Comparison of ENCODE assay signal across 35 cellular contexts in genomic region chr19:35439921-35440320, GRCh38. TPM values are rescaled to one million over a fixed set of nuclear protein-coding genes. Genes with fewer than 3 reads are reported as not detected.
"Had no signal": no experiment of that assay in that cellular context is flagged by ENCODE, and none has a peak within 500 bp of the region (broad histone marks: within the 10 kb centered on the region; RNA-seq: fewer than 3 reads in every experiment).

No MANE protein-coding gene starts in this region.

- H3K9me3 ChIP-seq: ascending aorta, breast epithelium, colonic mucosa, esophagus squamous epithelium, gastroesophageal sphincter, heart right ventricle had no signal

- H3K4me3 ChIP-seq: ascending aorta, breast epithelium, cardiac muscle cell, colonic mucosa, esophagus squamous epithelium, gastroesophageal sphincter, heart right ventricle had no signal

- H3K36me3 ChIP-seq: ascending aorta, breast epithelium, cardiac muscle cell, colonic mucosa, esophagus squamous epithelium, gastroesophageal sphincter, heart right ventricle had no signal

- H3K4me3 Mint-ChIP-seq: activated CD4-positive, alpha-beta memory T cell treated with anti-CD3 and anti-CD28 coated beads, Interleukin-2, amount 10 ng/mL, durations not matched to agents 7 days and 5 days; activated CD4-positive, alpha-beta T cell treated with anti-CD3 and anti-CD28 coated beads, Interleukin-2, amount 10 ng/mL, durations not matched to agents 7 days and 5 days; activated naive CD4-positive, alpha-beta T cell treated with anti-CD3 and anti-CD28 coated beads for 36 hours; activated naive CD4-positive, alpha-beta T cell treated with anti-CD3 and anti-CD28 coated beads, Interleukin-2, amount 50 U/mL, for 24 hours; activated naive CD8-positive, alpha-beta T cell treated with anti-CD3 and anti-CD28 coated beads for 36 hours; activated T-cell treated with anti-CD3 and anti-CD28 coated beads, Interleukin-2, amount 50 U/mL, for 24 hours; activated T-helper 17 cell treated with anti-CD3 and anti-CD28 coated beads, Interleukin-2, amount 50 U/mL, for 72 hours; brain; T-helper 17 cell; T-helper 2 cell treated with Interferon-gamma antibody and Interleukin-4, amounts not matched to agents 5 μg/mL and 100 μg/mL, for 36 hours had no signal

- DNase-seq: activated CD4-positive, alpha-beta memory T cell treated with anti-CD3 and anti-CD28 coated beads, Interleukin-2, amount 10 ng/mL, durations not matched to agents 7 days and 5 days; activated CD4-positive, alpha-beta T cell treated with anti-CD3 and anti-CD28 coated beads for 1 hour; activated CD4-positive, alpha-beta T cell treated with anti-CD3 and anti-CD28 coated beads for 4 hours; activated CD4-positive, alpha-beta T cell treated with anti-CD3 and anti-CD28 coated beads, Interleukin-2, amount 10 ng/mL, durations not matched to agents 7 days and 5 days; activated CD4-positive, alpha-beta T cell treated with anti-CD3 and anti-CD28 coated beads, Interleukin-2, amount 50 U/mL, for 4 hours; activated CD8-positive, alpha-beta memory T cell treated with anti-CD3 and anti-CD28 coated beads, Interleukin-2, amount 50 U/mL, for 48 hours; activated effector memory CD4-positive, alpha-beta T cell treated with Interleukin-2 at 50 U/mL for 16 hours; activated naive CD4-positive, alpha-beta T cell treated with anti-CD3 and anti-CD28 coated beads for 36 hours; activated naive CD8-positive, alpha-beta T cell treated with anti-CD3 and anti-CD28 coated beads for 36 hours; activated T-cell treated with anti-CD3 and anti-CD28 coated beads for 4 hours; activated T-cell treated with anti-CD3 and anti-CD28 coated beads, Interleukin-2, amount 50 U/mL, for 24 hours; central memory CD4-positive, alpha-beta T cell; cerebellar nuclear complex; colonic mucosa; effector CD8-positive, alpha-beta T cell; esophagus squamous epithelium; foreskin melanocyte; heart right ventricle; T-helper 1 cell; T-helper 17 cell; T1000 had no signal

- H3K4me1 ChIP-seq: ascending aorta had no signal

- H3K27me3 ChIP-seq: ascending aorta, breast epithelium, cardiac muscle cell, colonic mucosa, heart right ventricle had no signal

- H3K27ac ChIP-seq: ascending aorta, breast epithelium, cardiac muscle cell, colonic mucosa, epithelial cell of prostate, esophagus squamous epithelium, gastroesophageal sphincter, heart right ventricle had no signal

- ATAC-seq: activated T-helper 17 cell treated with anti-CD3 and anti-CD28 coated beads, Interleukin-2, amount 50 U/mL, for 72 hours; gastroesophageal sphincter; heart right ventricle; T-helper 17 cell had no signal

- H3K27me3 Mint-ChIP-seq: activated T-helper 17 cell treated with anti-CD3 and anti-CD28 coated beads, Interleukin-2, amount 50 U/mL, for 72 hours had no signal

- H3K36me3 Mint-ChIP-seq: activated naive CD4-positive, alpha-beta T cell treated with anti-CD3 and anti-CD28 coated beads, Interleukin-2, amount 50 U/mL, for 24 hours; activated naive CD8-positive, alpha-beta T cell treated with anti-CD3 and anti-CD28 coated beads for 36 hours; brain had no signal

- H3K9me3 Mint-ChIP-seq: activated CD4-positive, alpha-beta memory T cell treated with anti-CD3 and anti-CD28 coated beads, Interleukin-2, amount 10 ng/mL, durations not matched to agents 7 days and 5 days; activated CD4-positive, alpha-beta T cell treated with anti-CD3 and anti-CD28 coated beads, Interleukin-2, amount 10 ng/mL, durations not matched to agents 7 days and 5 days; activated naive CD4-positive, alpha-beta T cell treated with anti-CD3 and anti-CD28 coated beads for 36 hours; activated naive CD4-positive, alpha-beta T cell treated with anti-CD3 and anti-CD28 coated beads, Interleukin-2, amount 50 U/mL, for 24 hours; activated naive CD8-positive, alpha-beta T cell treated with anti-CD3 and anti-CD28 coated beads for 36 hours; activated T-cell treated with anti-CD3 and anti-CD28 coated beads, Interleukin-2, amount 50 U/mL, for 24 hours; activated T-helper 17 cell treated with anti-CD3 and anti-CD28 coated beads, Interleukin-2, amount 50 U/mL, for 72 hours; brain; T-helper 2 cell treated with Interferon-gamma antibody and Interleukin-4, amounts not matched to agents 5 μg/mL and 100 μg/mL, for 36 hours had no signal

RNA-seq across cellular contexts. Expression of gene FFAR2, which starts 8.1 kb away (rescaled TPM):
- total RNA-seq: activated CD4-positive, alpha-beta memory T cell treated with anti-CD3 and anti-CD28 coated beads, Interleukin-2, amount 10 ng/mL, durations not matched to agents 7 days and 5 days; activated CD4-positive, alpha-beta T cell treated with anti-CD3 and anti-CD28 coated beads, Interleukin-2, amount 10 ng/mL, durations not matched to agents 7 days and 5 days; activated naive CD4-positive, alpha-beta T cell treated with anti-CD3 and anti-CD28 coated beads for 36 hours; activated naive CD8-positive, alpha-beta T cell treated with anti-CD3 and anti-CD28 coated beads for 36 hours; activated T-helper 17 cell treated with anti-CD3 and anti-CD28 coated beads, Interleukin-2, amount 50 U/mL, for 72 hours; ascending aorta; cardiac muscle cell; dermis microvascular lymphatic vessel endothelial cell; endothelial cell of umbilical vein; fibroblast of lung; fibroblast of villous mesenchyme; glomerular endothelial cell had no signal

RNA-seq across cellular contexts. Expression of gene KRTDAP, which starts 50.3 kb away (rescaled TPM):
- total RNA-seq: activated CD4-positive, alpha-beta memory T cell treated with anti-CD3 and anti-CD28 coated beads, Interleukin-2, amount 10 ng/mL, durations not matched to agents 7 days and 5 days; activated CD4-positive, alpha-beta T cell treated with anti-CD3 and anti-CD28 coated beads, Interleukin-2, amount 10 ng/mL, durations not matched to agents 7 days and 5 days; activated naive CD4-positive, alpha-beta T cell treated with anti-CD3 and anti-CD28 coated beads for 36 hours; activated naive CD8-positive, alpha-beta T cell treated with anti-CD3 and anti-CD28 coated beads for 36 hours; activated T-helper 17 cell treated with anti-CD3 and anti-CD28 coated beads, Interleukin-2, amount 50 U/mL, for 72 hours; ascending aorta; breast epithelium; cardiac muscle cell; colonic mucosa; dermis microvascular lymphatic vessel endothelial cell; endothelial cell of umbilical vein; fibroblast of lung; fibroblast of villous mesenchyme; gastroesophageal sphincter; glomerular endothelial cell; heart right ventricle; T-helper 17 cell had no signal
